Comparison of ENCODE assay signal across 8 cellular contexts in genomic region chr12:39587247-39587646, GRCh38. TPM values are rescaled to one million over a fixed set of nuclear protein-coding genes. Genes with fewer than 3 reads are reported as not detected.
A peak's percentile ranks its signal among the peaks of the same experiment; 100 is the strongest.
DNase-seq lines count a peak whose midpoint lies in the region; ATAC-seq, FAIRE-seq and TF ChIP-seq lines count a peak whose summit lies in the region.

No MANE protein-coding gene starts in this region.

- WGBS in A549 (ENCODE audit: missing lambda C conversion rate), result 11% methylated on average over 3 of the region's 3 CpGs
- 37 to 47% (median 45%) methylated on average over 3 of the region's 3 CpGs for whole genome bisulfite sequencing in ovary, 3 donors

- intact Hi-C loops in left lung (cut with DNase I) (no loop called here), ovary (cut with DNase I) (no loop called here)

- H3K4me2 ChIP-seq in A549, result no peak overlapping the region

- ATAC-seq in A549 (peak; percentile 82 to 90; a peak in 5 of 6 replicates), HG02885 (IDR thresholded peaks at IDR 0.05; ENCODE audit: poor library complexity, unreplicated experiment) (peak; percentile 71), SK-N-SH treated with all-trans-retinoic acid at 6 μM for 48 hours (peak; percentile 47; the same call in 1 of the 3 replicates), left lung (peak; percentile 26)

- H3K36me3 ChIP-seq in left lung (no peaks in the 10 kb centered on the region), ovary (no peaks in the 10 kb centered on the region)

- TF ChIP-seq RAD21 in A549 (conservative IDR thresholded peaks at IDR 0.05 in 1 of 2, IDR thresholded peaks at IDR 0.05 in 1 of 2), result peak; percentile 56 to 60; a peak in 4 of 5 replicates

- DNase-seq in A549 (ENCODE audit: low read depth in 1 of 2, low spot score in 1 of 2) (peak in 1 of 2 experiments; percentile 18), left lung (no peak), ovary (no peak), DMS79 (lab: John Stamatoyannopoulos, UW) (no peak)
- no peak for DNase-seq in activated CD4-positive, CD25-positive, alpha-beta regulatory T cell treated with anti-CD3 and anti-CD28 coated beads, Interleukin-2, amount 50 U/mL, for 72 hours

- H3K27ac ChIP-seq in A549, result no peak overlapping the region
- H3K27ac ChIP-seq in left lung, result no peak overlapping the region
- no peak overlapping the region for H3K27ac ChIP-seq in ovary

- TF ChIP-seq EP300 in A549 (IDR thresholded peaks at IDR 0.05), result no peak
- TF ChIP-seq EP300 in ovary (IDR thresholded peaks at IDR 0.05), result no peak

- POLR2A ChIA-PET in A549 (lab: Yijun Ruan, JAX), result no interaction called here

- TF ChIP-seq CTCF in A549 (IDR thresholded peaks at IDR 0.05), result peak; percentile 51
- TF ChIP-seq CTCF in GM12873 (IDR thresholded peaks at IDR 0.05; ENCODE audit: insufficient read depth, low read depth, low read length, missing control alignments), result peak; percentile 45
- no peak for TF ChIP-seq CTCF in left lung (IDR thresholded peaks at IDR 0.05)
- TF ChIP-seq CTCF in ovary (IDR thresholded peaks at IDR 0.05), result no peak

- no peak overlapping the region for H3K4me3 ChIP-seq in A549
- no peak overlapping the region for H3K4me3 ChIP-seq in left lung
- no peak overlapping the region for H3K4me3 ChIP-seq in ovary

- H3K9me3 ChIP-seq in A549 (no peaks in the 10 kb centered on the region), left lung (no peaks in the 10 kb centered on the region), ovary (no peaks in the 10 kb centered on the region)

- CTCF ChIA-PET in A549 (lab: Yijun Ruan, JAX), result no interaction called here

- H3K27me3 ChIP-seq in left lung (no peaks in the 10 kb centered on the region), ovary (no peaks in the 10 kb centered on the region)

- no peak for TF ChIP-seq POLR2A in A549 (IDR thresholded peaks at IDR 0.05; ENCODE audit: low read length)
- no peak for TF ChIP-seq POLR2A in ovary (IDR thresholded peaks at IDR 0.05)

- FAIRE-seq in A549 (lab: Jason Lieb, UNC), result peak; percentile 70

- H3K4me1 ChIP-seq in A549 (peaks cover 6% of the 10 kb centered on the region; the same call in 2 of the 3 replicates), left lung (no peaks in the 10 kb centered on the region), ovary (ENCODE audit: insufficient read depth) (no peaks in the 10 kb centered on the region)

TF ChIP-seq in A549, 52 proteins besides CTCF, POLR2A, EP300 and RAD21:
- TF ChIP-seq SMC3 (IDR thresholded peaks at IDR 0.05), result peak; percentile 34; the same call in 2 of the 3 replicates
- no peak for TF ChIP-seq HDAC2 (IDR thresholded peaks at IDR 0.05)

TF ChIP-seq in SK-N-SH treated with all-trans-retinoic acid at 6 μM for 48 hours, 23 proteins besides CTCF, POLR2A, EP300 and RAD21:
- TF ChIP-seq ARNTL (CRISPR knock-in tag; IDR thresholded peaks at IDR 0.05; ENCODE audit: borderline replicate concordance, low read depth) (no peak), CSRNP3 (CRISPR knock-in tag; IDR thresholded peaks at IDR 0.05) (no peak), TCF4 (CRISPR knock-in tag; IDR thresholded peaks at IDR 0.05; ENCODE audit: borderline replicate concordance) (no peak), ZFP30 (CRISPR knock-in tag; IDR thresholded peaks at IDR 0.05) (no peak), PPARA (CRISPR knock-in tag; IDR thresholded peaks at IDR 0.05; ENCODE audit: borderline replicate concordance) (no peak), ZNF8 (CRISPR knock-in tag; IDR thresholded peaks at IDR 0.05) (no peak), GLIS3 (CRISPR knock-in tag; IDR thresholded peaks at IDR 0.05) (no peak), SNAI2 (CRISPR knock-in tag; IDR thresholded peaks at IDR 0.05) (no peak), BACH2 (CRISPR knock-in tag; IDR thresholded peaks at IDR 0.05; ENCODE audit: borderline replicate concordance) (no peak), TOX (CRISPR knock-in tag; IDR thresholded peaks at IDR 0.05; ENCODE audit: borderline replicate concordance) (no peak), TSHZ2 (CRISPR knock-in tag; IDR thresholded peaks at IDR 0.05) (no peak), ESRRG (CRISPR knock-in tag; IDR thresholded peaks at IDR 0.05) (no peak), ISL1 (CRISPR knock-in tag; IDR thresholded peaks at IDR 0.05) (no peak)
- TF ChIP-seq, protein P1, sequence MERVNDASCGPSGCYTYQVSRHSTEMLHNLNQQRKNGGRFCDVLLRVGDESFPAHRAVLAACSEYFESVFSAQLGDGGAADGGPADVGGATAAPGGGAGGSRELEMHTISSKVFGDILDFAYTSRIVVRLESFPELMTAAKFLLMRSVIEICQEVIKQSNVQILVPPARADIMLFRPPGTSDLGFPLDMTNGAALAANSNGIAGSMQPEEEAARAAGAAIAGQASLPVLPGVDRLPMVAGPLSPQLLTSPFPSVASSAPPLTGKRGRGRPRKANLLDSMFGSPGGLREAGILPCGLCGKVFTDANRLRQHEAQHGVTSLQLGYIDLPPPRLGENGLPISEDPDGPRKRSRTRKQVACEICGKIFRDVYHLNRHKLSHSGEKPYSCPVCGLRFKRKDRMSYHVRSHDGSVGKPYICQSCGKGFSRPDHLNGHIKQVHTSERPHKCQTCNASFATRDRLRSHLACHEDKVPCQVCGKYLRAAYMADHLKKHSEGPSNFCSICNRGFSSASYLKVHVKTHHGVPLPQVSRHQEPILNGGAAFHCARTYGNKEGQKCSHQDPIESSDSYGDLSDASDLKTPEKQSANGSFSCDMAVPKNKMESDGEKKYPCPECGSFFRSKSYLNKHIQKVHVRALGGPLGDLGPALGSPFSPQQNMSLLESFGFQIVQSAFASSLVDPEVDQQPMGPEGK (CRISPR knock-in tag; IDR thresholded peaks at IDR 0.05; ENCODE audit: borderline replicate concordance), result no peak
- TF ChIP-seq, protein P2, sequence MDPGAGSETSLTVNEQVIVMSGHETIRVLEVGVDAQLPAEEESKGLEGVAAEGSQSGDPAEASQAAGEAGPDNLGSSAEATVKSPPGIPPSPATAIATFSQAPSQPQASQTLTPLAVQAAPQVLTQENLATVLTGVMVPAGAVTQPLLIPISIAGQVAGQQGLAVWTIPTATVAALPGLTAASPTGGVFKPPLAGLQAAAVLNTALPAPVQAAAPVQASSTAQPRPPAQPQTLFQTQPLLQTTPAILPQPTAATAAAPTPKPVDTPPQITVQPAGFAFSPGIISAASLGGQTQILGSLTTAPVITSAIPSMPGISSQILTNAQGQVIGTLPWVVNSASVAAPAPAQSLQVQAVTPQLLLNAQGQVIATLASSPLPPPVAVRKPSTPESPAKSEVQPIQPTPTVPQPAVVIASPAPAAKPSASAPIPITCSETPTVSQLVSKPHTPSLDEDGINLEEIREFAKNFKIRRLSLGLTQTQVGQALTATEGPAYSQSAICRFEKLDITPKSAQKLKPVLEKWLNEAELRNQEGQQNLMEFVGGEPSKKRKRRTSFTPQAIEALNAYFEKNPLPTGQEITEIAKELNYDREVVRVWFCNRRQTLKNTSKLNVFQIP (CRISPR knock-in tag; IDR thresholded peaks at IDR 0.05; ENCODE audit: borderline replicate concordance, low read depth), result no peak

RNA-seq across cellular contexts. Expression of gene ABCD2, which starts 32.4 kb away (rescaled TPM):
- not detected in 2 replicates for polyA plus RNA-seq in A549 (2011; rRNA removed)
- polyA plus RNA-seq in A549 (2012; cell fraction: cytosol; rRNA removed), result not detected in 2 replicates
- polyA plus RNA-seq in A549 (2012; cell fraction: nucleus; rRNA removed), result not detected in 2 replicates
- polyA plus RNA-seq in A549 (2017; fragmentation: RNase III; extraction: RNeasy Plus Mini Kit Qiagen cat#74134 plus additional on column Dnase treatment), result 0.01 TPM in 1 of 3 replicates, not detected in the others
- not detected in 2 replicates for polyA minus RNA-seq in A549 (2011; rRNA and poly(A)+ RNA removed)
- under 1 TPM; 0.20 to 0.52 TPM for total RNA-seq in left lung
- total RNA-seq in ovary, result under 1 TPM; 0.08 to 0.57 (median 0.13) TPM
- under 1 TPM; 0.05 to 0.43 TPM for polyA plus RNA-seq in ovary

Comparison
In these comparisons a context has a peak if more than half of its experiments do, and no peak if none do; other contexts are left out.
1. ATAC-seq: peak in every context shown above with its lines; median percentile 86 in A549; 71 in HG02885; 47 in SK-N-SH treated with all-trans-retinoic acid at 6 μM for 48 hours; 26 in left lung.
2. CTCF ChIP-seq: peak in A549 (single experiment) and GM12873 (single experiment); none in left lung (0 of 2) and ovary (0 of 3).